1 cellular context compared by ENCODE assay signal in the genomic region with DNA sequence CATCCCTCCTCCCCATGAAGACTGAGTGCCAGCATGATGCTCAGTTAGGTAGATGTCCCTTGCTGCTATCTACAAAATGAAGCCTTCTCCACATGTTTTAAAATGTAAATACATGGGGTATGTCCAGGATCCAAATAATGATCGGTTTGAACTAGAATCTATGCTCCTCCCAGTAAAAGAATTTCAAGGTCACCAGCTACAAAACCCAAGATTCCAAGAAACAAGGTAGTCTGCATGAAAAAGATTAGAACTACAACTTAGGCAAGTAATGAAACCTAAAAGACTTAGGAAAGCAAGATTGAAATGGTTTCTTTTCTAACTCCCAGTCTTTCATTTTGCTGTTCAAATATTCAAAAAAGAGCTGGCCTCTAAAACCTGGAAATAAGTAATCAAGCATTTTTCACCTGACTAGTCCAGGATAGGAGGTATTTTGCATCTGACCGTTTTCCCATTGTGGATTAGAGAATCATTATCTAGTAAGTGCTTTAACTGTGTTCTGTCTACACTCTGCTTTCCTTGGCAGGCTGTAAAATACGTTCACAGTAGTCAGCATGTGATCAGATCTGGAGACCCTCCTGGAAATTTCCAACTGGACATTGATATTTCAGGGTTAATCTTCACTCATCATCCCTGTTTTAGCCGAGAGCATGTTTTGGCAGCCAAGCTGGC.
TF ChIP-seq lines count a peak whose summit lies in the region.

No MANE protein-coding gene starts in this region.

TF ChIP-seq in K562, 482 proteins besides CTCF, POLR2A, EP300 and RAD21 (continued from another document and continues in another):
- TF ChIP-seq, protein P1, sequence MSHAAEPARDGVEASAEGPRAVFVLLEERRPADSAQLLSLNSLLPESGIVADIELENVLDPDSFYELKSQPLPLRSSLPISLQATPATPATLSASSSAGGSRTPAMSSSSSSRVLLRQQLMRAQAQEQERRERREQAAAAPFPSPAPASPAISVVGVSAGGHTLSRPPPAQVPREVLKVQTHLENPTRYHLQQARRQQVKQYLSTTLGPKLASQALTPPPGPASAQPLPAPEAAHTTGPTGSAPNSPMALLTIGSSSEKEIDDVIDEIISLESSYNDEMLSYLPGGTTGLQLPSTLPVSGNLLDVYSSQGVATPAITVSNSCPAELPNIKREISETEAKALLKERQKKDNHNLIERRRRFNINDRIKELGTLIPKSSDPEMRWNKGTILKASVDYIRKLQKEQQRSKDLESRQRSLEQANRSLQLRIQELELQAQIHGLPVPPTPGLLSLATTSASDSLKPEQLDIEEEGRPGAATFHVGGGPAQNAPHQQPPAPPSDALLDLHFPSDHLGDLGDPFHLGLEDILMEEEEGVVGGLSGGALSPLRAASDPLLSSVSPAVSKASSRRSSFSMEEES (CRISPR knock-in tag; IDR thresholded peaks at IDR 0.05), result no peak
- no peak for TF ChIP-seq BCL6 (CRISPR knock-in tag; IDR thresholded peaks at IDR 0.05)
- no peak for TF ChIP-seq ZNF778 (CRISPR knock-in tag; IDR thresholded peaks at IDR 0.05)
- TF ChIP-seq, protein P2, sequence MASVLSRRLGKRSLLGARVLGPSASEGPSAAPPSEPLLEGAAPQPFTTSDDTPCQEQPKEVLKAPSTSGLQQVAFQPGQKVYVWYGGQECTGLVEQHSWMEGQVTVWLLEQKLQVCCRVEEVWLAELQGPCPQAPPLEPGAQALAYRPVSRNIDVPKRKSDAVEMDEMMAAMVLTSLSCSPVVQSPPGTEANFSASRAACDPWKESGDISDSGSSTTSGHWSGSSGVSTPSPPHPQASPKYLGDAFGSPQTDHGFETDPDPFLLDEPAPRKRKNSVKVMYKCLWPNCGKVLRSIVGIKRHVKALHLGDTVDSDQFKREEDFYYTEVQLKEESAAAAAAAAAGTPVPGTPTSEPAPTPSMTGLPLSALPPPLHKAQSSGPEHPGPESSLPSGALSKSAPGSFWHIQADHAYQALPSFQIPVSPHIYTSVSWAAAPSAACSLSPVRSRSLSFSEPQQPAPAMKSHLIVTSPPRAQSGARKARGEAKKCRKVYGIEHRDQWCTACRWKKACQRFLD (CRISPR knock-in tag; IDR thresholded peaks at IDR 0.05), result no peak
- peak; percentile 45; the same call in 1 of the 2 replicates for TF ChIP-seq NCOR1 (IDR thresholded peaks at IDR 0.05)
- TF ChIP-seq, protein P3, sequence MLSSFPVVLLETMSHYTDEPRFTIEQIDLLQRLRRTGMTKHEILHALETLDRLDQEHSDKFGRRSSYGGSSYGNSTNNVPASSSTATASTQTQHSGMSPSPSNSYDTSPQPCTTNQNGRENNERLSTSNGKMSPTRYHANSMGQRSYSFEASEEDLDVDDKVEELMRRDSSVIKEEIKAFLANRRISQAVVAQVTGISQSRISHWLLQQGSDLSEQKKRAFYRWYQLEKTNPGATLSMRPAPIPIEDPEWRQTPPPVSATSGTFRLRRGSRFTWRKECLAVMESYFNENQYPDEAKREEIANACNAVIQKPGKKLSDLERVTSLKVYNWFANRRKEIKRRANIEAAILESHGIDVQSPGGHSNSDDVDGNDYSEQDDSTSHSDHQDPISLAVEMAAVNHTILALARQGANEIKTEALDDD (IDR thresholded peaks at IDR 0.05), result peak; percentile 24; the same call in 1 of the 2 replicates
- TF ChIP-seq TEAD4 (IDR thresholded peaks at IDR 0.05; ENCODE audit: low read length), result peak; percentile 58; the same call in 1 of the 2 replicates
- no peak for TF ChIP-seq TEAD4 (CRISPR knock-in tag; IDR thresholded peaks at IDR 0.05; ENCODE audit: borderline replicate concordance)
- TF ChIP-seq SIRT6 (IDR thresholded peaks at IDR 0.05; ENCODE audit: low read depth, low read length), result no peak
- no peak for TF ChIP-seq EZH2 (IDR thresholded peaks at IDR 0.05; ENCODE audit: borderline replicate concordance, low read depth, low read length)
- peak; percentile 26; the same call in 1 of the 2 replicates for TF ChIP-seq EP400 (IDR thresholded peaks at IDR 0.05)
- TF ChIP-seq GABPB2 (CRISPR knock-in tag; conservative IDR thresholded peaks at IDR 0.05), result no peak
- no peak for TF ChIP-seq ZNF165 (CRISPR knock-in tag; IDR thresholded peaks at IDR 0.05; ENCODE audit: borderline replicate concordance)
- peak; percentile 53 for TF ChIP-seq TCF3 (CRISPR knock-in tag; IDR thresholded peaks at IDR 0.05)
- TF ChIP-seq, protein P4, sequence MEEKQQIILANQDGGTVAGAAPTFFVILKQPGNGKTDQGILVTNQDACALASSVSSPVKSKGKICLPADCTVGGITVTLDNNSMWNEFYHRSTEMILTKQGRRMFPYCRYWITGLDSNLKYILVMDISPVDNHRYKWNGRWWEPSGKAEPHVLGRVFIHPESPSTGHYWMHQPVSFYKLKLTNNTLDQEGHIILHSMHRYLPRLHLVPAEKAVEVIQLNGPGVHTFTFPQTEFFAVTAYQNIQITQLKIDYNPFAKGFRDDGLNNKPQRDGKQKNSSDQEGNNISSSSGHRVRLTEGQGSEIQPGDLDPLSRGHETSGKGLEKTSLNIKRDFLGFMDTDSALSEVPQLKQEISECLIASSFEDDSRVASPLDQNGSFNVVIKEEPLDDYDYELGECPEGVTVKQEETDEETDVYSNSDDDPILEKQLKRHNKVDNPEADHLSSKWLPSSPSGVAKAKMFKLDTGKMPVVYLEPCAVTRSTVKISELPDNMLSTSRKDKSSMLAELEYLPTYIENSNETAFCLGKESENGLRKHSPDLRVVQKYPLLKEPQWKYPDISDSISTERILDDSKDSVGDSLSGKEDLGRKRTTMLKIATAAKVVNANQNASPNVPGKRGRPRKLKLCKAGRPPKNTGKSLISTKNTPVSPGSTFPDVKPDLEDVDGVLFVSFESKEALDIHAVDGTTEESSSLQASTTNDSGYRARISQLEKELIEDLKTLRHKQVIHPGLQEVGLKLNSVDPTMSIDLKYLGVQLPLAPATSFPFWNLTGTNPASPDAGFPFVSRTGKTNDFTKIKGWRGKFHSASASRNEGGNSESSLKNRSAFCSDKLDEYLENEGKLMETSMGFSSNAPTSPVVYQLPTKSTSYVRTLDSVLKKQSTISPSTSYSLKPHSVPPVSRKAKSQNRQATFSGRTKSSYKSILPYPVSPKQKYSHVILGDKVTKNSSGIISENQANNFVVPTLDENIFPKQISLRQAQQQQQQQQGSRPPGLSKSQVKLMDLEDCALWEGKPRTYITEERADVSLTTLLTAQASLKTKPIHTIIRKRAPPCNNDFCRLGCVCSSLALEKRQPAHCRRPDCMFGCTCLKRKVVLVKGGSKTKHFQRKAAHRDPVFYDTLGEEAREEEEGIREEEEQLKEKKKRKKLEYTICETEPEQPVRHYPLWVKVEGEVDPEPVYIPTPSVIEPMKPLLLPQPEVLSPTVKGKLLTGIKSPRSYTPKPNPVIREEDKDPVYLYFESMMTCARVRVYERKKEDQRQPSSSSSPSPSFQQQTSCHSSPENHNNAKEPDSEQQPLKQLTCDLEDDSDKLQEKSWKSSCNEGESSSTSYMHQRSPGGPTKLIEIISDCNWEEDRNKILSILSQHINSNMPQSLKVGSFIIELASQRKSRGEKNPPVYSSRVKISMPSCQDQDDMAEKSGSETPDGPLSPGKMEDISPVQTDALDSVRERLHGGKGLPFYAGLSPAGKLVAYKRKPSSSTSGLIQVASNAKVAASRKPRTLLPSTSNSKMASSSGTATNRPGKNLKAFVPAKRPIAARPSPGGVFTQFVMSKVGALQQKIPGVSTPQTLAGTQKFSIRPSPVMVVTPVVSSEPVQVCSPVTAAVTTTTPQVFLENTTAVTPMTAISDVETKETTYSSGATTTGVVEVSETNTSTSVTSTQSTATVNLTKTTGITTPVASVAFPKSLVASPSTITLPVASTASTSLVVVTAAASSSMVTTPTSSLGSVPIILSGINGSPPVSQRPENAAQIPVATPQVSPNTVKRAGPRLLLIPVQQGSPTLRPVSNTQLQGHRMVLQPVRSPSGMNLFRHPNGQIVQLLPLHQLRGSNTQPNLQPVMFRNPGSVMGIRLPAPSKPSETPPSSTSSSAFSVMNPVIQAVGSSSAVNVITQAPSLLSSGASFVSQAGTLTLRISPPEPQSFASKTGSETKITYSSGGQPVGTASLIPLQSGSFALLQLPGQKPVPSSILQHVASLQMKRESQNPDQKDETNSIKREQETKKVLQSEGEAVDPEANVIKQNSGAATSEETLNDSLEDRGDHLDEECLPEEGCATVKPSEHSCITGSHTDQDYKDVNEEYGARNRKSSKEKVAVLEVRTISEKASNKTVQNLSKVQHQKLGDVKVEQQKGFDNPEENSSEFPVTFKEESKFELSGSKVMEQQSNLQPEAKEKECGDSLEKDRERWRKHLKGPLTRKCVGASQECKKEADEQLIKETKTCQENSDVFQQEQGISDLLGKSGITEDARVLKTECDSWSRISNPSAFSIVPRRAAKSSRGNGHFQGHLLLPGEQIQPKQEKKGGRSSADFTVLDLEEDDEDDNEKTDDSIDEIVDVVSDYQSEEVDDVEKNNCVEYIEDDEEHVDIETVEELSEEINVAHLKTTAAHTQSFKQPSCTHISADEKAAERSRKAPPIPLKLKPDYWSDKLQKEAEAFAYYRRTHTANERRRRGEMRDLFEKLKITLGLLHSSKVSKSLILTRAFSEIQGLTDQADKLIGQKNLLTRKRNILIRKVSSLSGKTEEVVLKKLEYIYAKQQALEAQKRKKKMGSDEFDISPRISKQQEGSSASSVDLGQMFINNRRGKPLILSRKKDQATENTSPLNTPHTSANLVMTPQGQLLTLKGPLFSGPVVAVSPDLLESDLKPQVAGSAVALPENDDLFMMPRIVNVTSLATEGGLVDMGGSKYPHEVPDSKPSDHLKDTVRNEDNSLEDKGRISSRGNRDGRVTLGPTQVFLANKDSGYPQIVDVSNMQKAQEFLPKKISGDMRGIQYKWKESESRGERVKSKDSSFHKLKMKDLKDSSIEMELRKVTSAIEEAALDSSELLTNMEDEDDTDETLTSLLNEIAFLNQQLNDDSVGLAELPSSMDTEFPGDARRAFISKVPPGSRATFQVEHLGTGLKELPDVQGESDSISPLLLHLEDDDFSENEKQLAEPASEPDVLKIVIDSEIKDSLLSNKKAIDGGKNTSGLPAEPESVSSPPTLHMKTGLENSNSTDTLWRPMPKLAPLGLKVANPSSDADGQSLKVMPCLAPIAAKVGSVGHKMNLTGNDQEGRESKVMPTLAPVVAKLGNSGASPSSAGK (IDR thresholded peaks at IDR 0.05), result peak; percentile 25; the same call in 1 of the 2 replicates
- no peak for TF ChIP-seq NONO (IDR thresholded peaks at IDR 0.05; ENCODE audit: low read depth in 2 of 2, low read length in 1 of 2)
- peak; percentile 70; the same call in 1 of the 2 replicates for TF ChIP-seq SMARCA4 (IDR thresholded peaks at IDR 0.05)
- peak; percentile 69 for TF ChIP-seq TAL1 (IDR thresholded peaks at IDR 0.05)
- TF ChIP-seq ZFP1 (CRISPR knock-in tag; IDR thresholded peaks at IDR 0.05), result no peak
- no peak for TF ChIP-seq NEUROD1 (IDR thresholded peaks at IDR 0.05; ENCODE audit: borderline replicate concordance, low read depth, low read length, partially characterized antibody)
- TF ChIP-seq SRF (CRISPR knock-in tag; IDR thresholded peaks at IDR 0.05), result no peak
- peak; percentile 76 for TF ChIP-seq ESRRA (IDR thresholded peaks at IDR 0.05; ENCODE audit: borderline replicate concordance, low read depth)
- no peak for TF ChIP-seq ZNF12 (CRISPR knock-in tag; IDR thresholded peaks at IDR 0.05)
- TF ChIP-seq, protein P5, sequence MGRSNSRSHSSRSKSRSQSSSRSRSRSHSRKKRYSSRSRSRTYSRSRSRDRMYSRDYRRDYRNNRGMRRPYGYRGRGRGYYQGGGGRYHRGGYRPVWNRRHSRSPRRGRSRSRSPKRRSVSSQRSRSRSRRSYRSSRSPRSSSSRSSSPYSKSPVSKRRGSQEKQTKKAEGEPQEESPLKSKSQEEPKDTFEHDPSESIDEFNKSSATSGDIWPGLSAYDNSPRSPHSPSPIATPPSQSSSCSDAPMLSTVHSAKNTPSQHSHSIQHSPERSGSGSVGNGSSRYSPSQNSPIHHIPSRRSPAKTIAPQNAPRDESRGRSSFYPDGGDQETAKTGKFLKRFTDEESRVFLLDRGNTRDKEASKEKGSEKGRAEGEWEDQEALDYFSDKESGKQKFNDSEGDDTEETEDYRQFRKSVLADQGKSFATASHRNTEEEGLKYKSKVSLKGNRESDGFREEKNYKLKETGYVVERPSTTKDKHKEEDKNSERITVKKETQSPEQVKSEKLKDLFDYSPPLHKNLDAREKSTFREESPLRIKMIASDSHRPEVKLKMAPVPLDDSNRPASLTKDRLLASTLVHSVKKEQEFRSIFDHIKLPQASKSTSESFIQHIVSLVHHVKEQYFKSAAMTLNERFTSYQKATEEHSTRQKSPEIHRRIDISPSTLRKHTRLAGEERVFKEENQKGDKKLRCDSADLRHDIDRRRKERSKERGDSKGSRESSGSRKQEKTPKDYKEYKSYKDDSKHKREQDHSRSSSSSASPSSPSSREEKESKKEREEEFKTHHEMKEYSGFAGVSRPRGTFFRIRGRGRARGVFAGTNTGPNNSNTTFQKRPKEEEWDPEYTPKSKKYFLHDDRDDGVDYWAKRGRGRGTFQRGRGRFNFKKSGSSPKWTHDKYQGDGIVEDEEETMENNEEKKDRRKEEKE (IDR thresholded peaks at IDR 0.05; ENCODE audit: borderline replicate concordance in 1 of 2, control insufficient read depth in 1 of 2, low read depth in 2 of 2, low read length in 1 of 2), result no peak
- no peak for TF ChIP-seq CREM (IDR thresholded peaks at IDR 0.05; ENCODE audit: low read depth)
- no peak for TF ChIP-seq CEBPG (CRISPR knock-in tag; IDR thresholded peaks at IDR 0.05)
- no peak for TF ChIP-seq CEBPG (tag; conservative IDR thresholded peaks at IDR 0.05 in 1 of 2, IDR thresholded peaks at IDR 0.05 in 1 of 2)
- no peak for TF ChIP-seq ETV6 (IDR thresholded peaks at IDR 0.05; ENCODE audit: borderline replicate concordance in 1 of 2, low read depth in 2 of 2, low read length in 1 of 2)
- no peak for TF ChIP-seq ETV6 (CRISPR knock-in tag; IDR thresholded peaks at IDR 0.05; ENCODE audit: borderline replicate concordance)
- 0 out of 2 replicates have a peak, but pooled peaks have one; percentile 29 for TF ChIP-seq MYBL2 (IDR thresholded peaks at IDR 0.05; ENCODE audit: low read depth)
- TF ChIP-seq MYBL2 (CRISPR knock-in tag; IDR thresholded peaks at IDR 0.05; ENCODE audit: borderline replicate concordance), result no peak
- TF ChIP-seq RBM39 (optimal IDR thresholded peaks at IDR 0.05; ENCODE audit: low read depth, low read length), result no peak
- TF ChIP-seq, protein P6, sequence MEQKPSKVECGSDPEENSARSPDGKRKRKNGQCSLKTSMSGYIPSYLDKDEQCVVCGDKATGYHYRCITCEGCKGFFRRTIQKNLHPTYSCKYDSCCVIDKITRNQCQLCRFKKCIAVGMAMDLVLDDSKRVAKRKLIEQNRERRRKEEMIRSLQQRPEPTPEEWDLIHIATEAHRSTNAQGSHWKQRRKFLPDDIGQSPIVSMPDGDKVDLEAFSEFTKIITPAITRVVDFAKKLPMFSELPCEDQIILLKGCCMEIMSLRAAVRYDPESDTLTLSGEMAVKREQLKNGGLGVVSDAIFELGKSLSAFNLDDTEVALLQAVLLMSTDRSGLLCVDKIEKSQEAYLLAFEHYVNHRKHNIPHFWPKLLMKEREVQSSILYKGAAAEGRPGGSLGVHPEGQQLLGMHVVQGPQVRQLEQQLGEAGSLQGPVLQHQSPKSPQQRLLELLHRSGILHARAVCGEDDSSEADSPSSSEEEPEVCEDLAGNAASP (IDR thresholded peaks at IDR 0.05), result no peak
- TF ChIP-seq SMARCC2 (IDR thresholded peaks at IDR 0.05; ENCODE audit: low read depth), result peak; percentile 39; the same call in 1 of the 2 replicates
- no peak for TF ChIP-seq RFX5 (IDR thresholded peaks at IDR 0.05; ENCODE audit: low read depth, low read length)
- TF ChIP-seq ZNF551 (CRISPR knock-in tag; IDR thresholded peaks at IDR 0.05), result no peak
- no peak for TF ChIP-seq COPS2 (conservative IDR thresholded peaks at IDR 0.05)
- TF ChIP-seq ZNF780A (CRISPR knock-in tag; IDR thresholded peaks at IDR 0.05), result no peak
- TF ChIP-seq CSDE1 (IDR thresholded peaks at IDR 0.05), result no peak
- TF ChIP-seq ZNF217 (CRISPR knock-in tag; IDR thresholded peaks at IDR 0.05), result no peak
- TF ChIP-seq DPF2 (IDR thresholded peaks at IDR 0.05), result peak; percentile 48; the same call in 1 of the 2 replicates
- TF ChIP-seq CCAR2 (IDR thresholded peaks at IDR 0.05; ENCODE audit: low read depth, low read length), result no peak
- TF ChIP-seq FOXK2 (conservative IDR thresholded peaks at IDR 0.05 in 1 of 2, IDR thresholded peaks at IDR 0.05 in 1 of 2; ENCODE audit: low read depth in 2 of 2), result peak in 1 of 2 experiments; percentile 36; a peak in 1 of 4 replicates
